In genomic region chr2:73383036-73383435, GRCh38 we compare ENCODE assay signal across 23 cellular contexts. TPM values are rescaled to one million over a fixed set of nuclear protein-coding genes. Genes with fewer than 3 reads are reported as not detected.
DNase-seq lines count a peak whose midpoint lies in the region; ATAC-seq and TF ChIP-seq lines count a peak whose summit lies in the region.
"Had no signal": no experiment of that assay in that cellular context is flagged by ENCODE, and none has a peak within 500 bp of the region (broad histone marks: within the 10 kb centered on the region; RNA-seq: fewer than 3 reads in every experiment).

No MANE protein-coding gene starts in this region.

- H3K27ac ChIP-seq in CD4-positive, alpha-beta T cell (ENCODE audit: low read depth, low read length) = no peak overlapping the region
- H3K27ac ChIP-seq in HEK293 (ENCODE audit: extremely low read depth, low read depth, low read length) = no peak overlapping the region
- H3K27ac ChIP-seq in OCI-LY3 (ENCODE audit: low read length) = no peak overlapping the region
- H3K27ac ChIP-seq: BLaER1 had no signal

- H3K9me2 ChIP-seq in Loucy (replicated peaks; ENCODE audit: low read depth, low read length) = no peaks in the 10 kb centered on the region

- H3K79me2 ChIP-seq in Loucy (ENCODE audit: insufficient read depth, low read length) = peaks cover 19% of the 10 kb centered on the region
- peaks cover 19% of the 10 kb centered on the region for H3K79me2 ChIP-seq in OCI-LY3 (ENCODE audit: low read length)

- H3K4me1 Mint-ChIP-seq in CD4-positive, alpha-beta T cell (ENCODE audit: low read depth) = peaks cover 27% of the 10 kb centered on the region

- no peak overlapping the region for H3K4me2 ChIP-seq in Loucy (ENCODE audit: low read depth, low read length, poor library complexity, severe bottlenecking)
- H3K4me2 ChIP-seq in OCI-LY3 (ENCODE audit: low read length) = 0 out of 2 replicates have a peak overlapping the region, but pooled peaks have one; percentile 18
- H3K4me2 ChIP-seq: BLaER1 had no signal

- H4K20me1 ChIP-seq in Loucy (ENCODE audit: insufficient read depth, low read length, poor library complexity, severe bottlenecking) = peaks cover 16% of the 10 kb centered on the region
- H4K20me1 ChIP-seq in OCI-LY3 (ENCODE audit: insufficient read depth, low read length) = no peaks in the 10 kb centered on the region

- H2AFZ ChIP-seq in Loucy (ENCODE audit: low read length) (0 out of 2 replicates have a peak overlapping the region, but pooled peaks have one; percentile 21), OCI-LY3 (ENCODE audit: low read depth, low read length) (no peak overlapping the region)

- H3K4me3 ChIP-seq in HEK293 (ENCODE audit: low read depth, low read length) (no peak overlapping the region), Loucy (ENCODE audit: low read length, poor library complexity, severe bottlenecking) (no peak overlapping the region), OCI-LY3 (ENCODE audit: low read length) (no peak overlapping the region)
- H3K4me3 ChIP-seq: BLaER1, GM12878 had no signal

- no peaks in the 10 kb centered on the region; the same call in 1 of the 2 replicates for H3K4me1 ChIP-seq in HEK293 (ENCODE audit: control insufficient read depth, insufficient read depth, low read length)
- H3K4me1 ChIP-seq in Loucy (ENCODE audit: insufficient read depth, low read length, poor library complexity, severe bottlenecking) = peaks cover 20% of the 10 kb centered on the region
- peaks cover 12% of the 10 kb centered on the region for H3K4me1 ChIP-seq in OCI-LY3 (ENCODE audit: low read length)
- H3K4me1 ChIP-seq: BE2C had no signal

- CTCF ChIA-PET in CD4-positive, alpha-beta T cell (lab: Charles Lee) = interaction anchor here (1.6 kb wide), 1 partner anchor 205 kb away, joined by 5 read pairs; no protein-coding TSS in a partner anchor
- CTCF ChIA-PET in HEK293 (lab: Yijun Ruan, JAX) = no interaction called here

- no peak overlapping the region for H3K9ac ChIP-seq in Loucy (ENCODE audit: low read depth, low read length, poor library complexity, severe bottlenecking)
- no peak overlapping the region for H3K9ac ChIP-seq in OCI-LY3 (ENCODE audit: low read length)
- H3K9ac ChIP-seq: BLaER1 had no signal

- H3K9me3 Mint-ChIP-seq in CD4-positive, alpha-beta T cell = no peaks in the 10 kb centered on the region
- H3K9me3 Mint-ChIP-seq: CD14-positive monocyte; CD8-positive, alpha-beta T cell had no signal

- no peak for DNase-seq in CD4-positive, alpha-beta T cell
- no peak for DNase-seq in COR-L47 (lab: John Stamatoyannopoulos, UW)
- DNase-seq in T-helper 9 cell = no peak
- DNase-seq in activated CD4-positive, CD25-positive, alpha-beta regulatory T cell treated with anti-CD3 and anti-CD28 coated beads, Interleukin-2, amount 50 U/mL, for 72 hours = no peak
- DNase-seq: 8988T; ACHN; BE2C; C1 segment of cervical spinal cord; CD4-positive, CD25-positive, alpha-beta regulatory T cell; CD8-positive, alpha-beta T cell; DMS 273 treated with DMSO at 0.1 percent for 48 hours; DMS153; DMS53; DMS79; DND-41; EL; GDM1 had no signal

- intact Hi-C loops in CD4-positive, alpha-beta T cell (cut with DNase I, micrococcal nuclease) = loop anchor here (2.0 to 10.0 kb wide), 7 partner anchors 90 to 1462 kb away; partner anchors contain the start of genes C2orf78 (in 1 of the 2), CCT7 (in 1 of the 2), DUSP11 (in 1 of the 2) and EGR4 (in 1 of the 2)

- ATAC-seq in CD4-positive, alpha-beta T cell (ENCODE audit: poor library complexity) = no peak
- ATAC-seq: CD8-positive, alpha-beta T cell; GM12878 had no signal

- no peaks in the 10 kb centered on the region for H3F3A ChIP-seq in Loucy (ENCODE audit: low read depth)

- no peaks in the 10 kb centered on the region for H3K9me3 ChIP-seq in CD4-positive, alpha-beta T cell (ENCODE audit: control insufficient read depth, low read length)
- H3K9me3 ChIP-seq in HEK293 (ENCODE audit: control insufficient read depth, insufficient read depth, low read depth, low read length) = no peaks in the 10 kb centered on the region
- no peaks in the 10 kb centered on the region for H3K9me3 ChIP-seq in Loucy (ENCODE audit: insufficient read depth, low read depth, low read length)
- no peaks in the 10 kb centered on the region for H3K9me3 ChIP-seq in OCI-LY3 (ENCODE audit: insufficient read depth, low read length)
- H3K9me3 ChIP-seq: BE2C, BLaER1 had no signal

- TF ChIP-seq CTCF in CD4-positive, alpha-beta T cell (IDR thresholded peaks at IDR 0.05) = no peak
- no peak for TF ChIP-seq CTCF in HEK293 (tag by site-specific recombination; IDR thresholded peaks at IDR 0.05)
- TF ChIP-seq CTCF in Loucy (conservative IDR thresholded peaks at IDR 0.05; ENCODE audit: low read length) = no peak
- TF ChIP-seq CTCF in OCI-LY3 (IDR thresholded peaks at IDR 0.05; ENCODE audit: low read depth, low read length) = no peak

- H3K4me3 Mint-ChIP-seq in CD4-positive, alpha-beta T cell = no peak overlapping the region
- H3K4me3 Mint-ChIP-seq: CD8-positive, alpha-beta T cell had no signal

- H3K27ac Mint-ChIP-seq in CD4-positive, alpha-beta T cell = peak overlapping the region; percentile 97
- H3K27ac Mint-ChIP-seq: CD8-positive, alpha-beta T cell had no signal

- peaks cover 18% of the 10 kb centered on the region for H3K27me3 Mint-ChIP-seq in CD4-positive, alpha-beta T cell

- H3K27me3 ChIP-seq in CD4-positive, alpha-beta T cell (ENCODE audit: control insufficient read depth, insufficient read depth, low read length) = peaks cover 4% of the 10 kb centered on the region
- H3K27me3 ChIP-seq in Loucy (ENCODE audit: insufficient read depth, low read length, poor library complexity, severe bottlenecking) = peaks cover 29% of the 10 kb centered on the region
- peaks cover 32% of the 10 kb centered on the region for H3K27me3 ChIP-seq in OCI-LY3 (ENCODE audit: low read depth, low read length)
- H3K27me3 ChIP-seq: BE2C, BLaER1 had no signal

- no peaks in the 10 kb centered on the region for H3K36me3 ChIP-seq in HEK293 (ENCODE audit: control insufficient read depth in 2 of 2, insufficient read depth in 1 of 2, low read length in 2 of 2)
- no peaks in the 10 kb centered on the region for H3K36me3 ChIP-seq in Loucy (ENCODE audit: insufficient read depth, low read length)
- no peaks in the 10 kb centered on the region for H3K36me3 ChIP-seq in OCI-LY3 (replicated peaks; ENCODE audit: low read depth, low read length)
- H3K36me3 ChIP-seq: BE2C, BLaER1 had no signal

- H3K36me3 Mint-ChIP-seq in CD4-positive, alpha-beta T cell (ENCODE audit: low read depth) = no peaks in the 10 kb centered on the region
- H3K36me3 Mint-ChIP-seq: CD4-positive, CD25-positive, alpha-beta regulatory T cell; CD8-positive, alpha-beta T cell had no signal

- POLR2A ChIA-PET in CD4-positive, alpha-beta T cell (lab: Charles Lee) = no interaction called here
- POLR2A ChIA-PET in HEK293 (lab: Yijun Ruan, JAX) = no interaction called here

TF ChIP-seq in HEK293, 187 proteins besides CTCF, POLR2A, EP300 and RAD21:
- TF ChIP-seq ZNF266 (tag by site-specific recombination; IDR thresholded peaks at IDR 0.05; ENCODE audit: low read depth) = no peak
- peak; percentile 99 for TF ChIP-seq PRDM1 (tag by site-specific recombination; IDR thresholded peaks at IDR 0.05)
- no peak for TF ChIP-seq ZNF155 (tag by site-specific recombination; IDR thresholded peaks at IDR 0.05)
- no peak for TF ChIP-seq ZNF677 (tag by site-specific recombination; IDR thresholded peaks at IDR 0.05)

RNA-seq across cellular contexts. Expression of gene ALMS1, which starts 2.6 kb away (rescaled TPM):
- 10 to 100 TPM; 20.2 to 20.6 TPM for total RNA-seq in CD4-positive, alpha-beta T cell
